Comparison of ENCODE assay signal across 24 cellular contexts in genomic region chr5:180274695-180275094, GRCh38.
"Had no signal": no experiment of that assay in that cellular context is flagged by ENCODE, and none has a peak within 500 bp of the region (broad histone marks: within the 10 kb centered on the region; RNA-seq: fewer than 3 reads in every experiment).

No MANE protein-coding gene starts in this region.

- ATAC-seq: effector memory CD8-positive, alpha-beta T cell; esophagus mucosa; foreskin keratinocyte; gastrocnemius medialis; gastroesophageal sphincter; heart left ventricle; heart right ventricle had no signal

- H3K27me3 ChIP-seq: colonic mucosa, dorsolateral prefrontal cortex, esophagus muscularis mucosa, esophagus squamous epithelium, foreskin keratinocyte, gastrocnemius medialis, gastroesophageal sphincter, heart left ventricle, heart right ventricle had no signal

- DNase-seq: colonic mucosa; cortex of kidney; dermis blood vessel endothelial cell; dorsolateral prefrontal cortex; effector CD4-positive, alpha-beta T cell; effector CD8-positive, alpha-beta T cell; effector memory CD4-positive, alpha-beta T cell; effector memory CD8-positive, alpha-beta T cell; endodermal cell; erythroblast; esophagus squamous epithelium; foreskin fibroblast; foreskin keratinocyte; foreskin melanocyte; gastrocnemius medialis; glutamatergic neuron; head of caudate nucleus; heart left ventricle; heart right ventricle had no signal

- H3K4me1 ChIP-seq: colonic mucosa, esophagus muscularis mucosa, esophagus squamous epithelium, foreskin keratinocyte, gastrocnemius medialis, gastroesophageal sphincter, heart left ventricle, heart right ventricle had no signal

- H3K27ac ChIP-seq: colonic mucosa, coronary artery, dorsolateral prefrontal cortex, epithelial cell of prostate, esophagus muscularis mucosa, esophagus squamous epithelium, foreskin keratinocyte, gastrocnemius medialis, gastroesophageal sphincter, heart left ventricle, heart right ventricle had no signal

- H3K9me3 ChIP-seq: colonic mucosa, gastrocnemius medialis had no signal

- H3K4me3 ChIP-seq: colonic mucosa, coronary artery, dorsolateral prefrontal cortex, esophagus muscularis mucosa, esophagus squamous epithelium, gastrocnemius medialis, gastroesophageal sphincter, heart left ventricle, heart right ventricle had no signal

- H3K36me3 ChIP-seq: colonic mucosa had no signal
